Comparison of ENCODE assay signal across 22 cellular contexts in the genomic region with DNA sequence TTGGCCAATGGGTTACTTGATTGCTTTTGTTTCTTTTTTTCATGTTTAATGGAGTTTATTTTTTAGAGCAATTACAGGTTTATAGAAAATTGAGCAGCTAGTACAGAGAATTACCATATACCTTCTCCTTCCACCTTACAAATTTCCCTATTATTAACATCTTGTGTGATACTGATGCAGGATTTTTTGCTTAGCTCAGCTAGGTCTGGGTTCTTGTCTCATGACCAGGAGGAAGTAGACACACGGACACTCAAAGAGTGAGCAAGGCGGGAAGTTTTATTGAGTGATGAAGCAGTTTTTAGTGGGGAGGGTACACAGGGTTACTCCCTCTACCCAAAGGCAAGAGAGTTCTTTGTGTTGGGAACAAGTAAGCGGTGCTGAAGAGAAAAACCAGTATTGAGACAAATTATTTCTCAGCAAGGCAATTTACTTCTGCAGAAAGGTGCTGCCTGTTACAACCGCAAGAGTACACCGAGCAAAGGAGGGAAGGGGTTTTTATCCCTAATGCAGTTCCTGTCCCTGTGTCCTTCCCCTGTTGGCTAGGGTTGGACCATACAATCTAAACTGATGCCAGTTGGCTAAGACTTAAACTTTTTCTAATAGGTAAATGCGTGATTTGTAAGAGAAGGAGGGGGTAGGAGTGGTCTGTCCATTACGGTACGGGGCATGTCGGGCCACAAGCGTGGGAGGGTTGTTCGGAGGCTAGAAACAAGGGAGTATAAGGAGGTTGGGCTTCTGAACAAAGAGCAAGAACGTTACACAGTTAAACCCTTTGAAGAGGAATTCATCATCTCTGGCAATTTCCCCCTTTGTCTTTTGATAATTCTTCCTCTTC.
"Had no signal": no experiment of that assay in that cellular context is flagged by ENCODE, and none has a peak within 500 bp of the region (broad histone marks: within the 10 kb centered on the region; RNA-seq: fewer than 3 reads in every experiment).

No MANE protein-coding gene starts in this region.

- FAIRE-seq: endothelial cell of umbilical vein, TTC549 had no signal

- H3K27ac ChIP-seq: tibial nerve, uterus had no signal

- H3K27ac Mint-ChIP-seq: activated CD4-positive, alpha-beta memory T cell treated with anti-CD3 and anti-CD28 coated beads for 36 hours; activated CD4-positive, alpha-beta T cell treated with anti-CD3 and anti-CD28 coated beads for 36 hours; activated CD8-positive, alpha-beta memory T cell treated with anti-CD3 and anti-CD28 coated beads, Interleukin-2, amount 10 ng/mL, durations not matched to agents 7 days and 5 days; activated naive CD8-positive, alpha-beta T cell treated with anti-CD3 and anti-CD28 coated beads for 36 hours; activated T-helper 17 cell treated with anti-CD3 and anti-CD28 coated beads, Interleukin-2, amount 50 U/mL, for 72 hours; T-helper 2 cell treated with Interferon-gamma antibody and Interleukin-4, amounts not matched to agents 5 μg/mL and 100 μg/mL, for 36 hours had no signal

- ATAC-seq: activated CD4-positive, alpha-beta T cell treated with anti-CD3 and anti-CD28 coated beads for 36 hours; activated CD8-positive, alpha-beta memory T cell treated with anti-CD3 and anti-CD28 coated beads, Interleukin-2, amount 10 ng/mL, durations not matched to agents 7 days and 5 days; activated T-helper 17 cell treated with anti-CD3 and anti-CD28 coated beads, Interleukin-2, amount 50 U/mL, for 72 hours; naive thymus-derived CD8-positive, alpha-beta T cell had no signal

- H3K4me3 Mint-ChIP-seq: activated CD4-positive, alpha-beta memory T cell treated with anti-CD3 and anti-CD28 coated beads for 36 hours; activated CD4-positive, alpha-beta T cell treated with anti-CD3 and anti-CD28 coated beads for 36 hours; activated CD8-positive, alpha-beta memory T cell treated with anti-CD3 and anti-CD28 coated beads, Interleukin-2, amount 10 ng/mL, durations not matched to agents 7 days and 5 days; activated naive CD8-positive, alpha-beta T cell treated with anti-CD3 and anti-CD28 coated beads for 36 hours; activated T-helper 17 cell treated with anti-CD3 and anti-CD28 coated beads, Interleukin-2, amount 50 U/mL, for 72 hours; T-helper 2 cell treated with Interferon-gamma antibody and Interleukin-4, amounts not matched to agents 5 μg/mL and 100 μg/mL, for 36 hours had no signal

- DNase-seq: activated CD4-positive, alpha-beta memory T cell treated with anti-CD3 and anti-CD28 coated beads for 36 hours; activated CD4-positive, alpha-beta T cell treated with anti-CD3 and anti-CD28 coated beads for 36 hours; activated CD8-positive, alpha-beta memory T cell treated with anti-CD3 and anti-CD28 coated beads, Interleukin-2, amount 10 ng/mL, durations not matched to agents 7 days and 5 days; activated naive CD4-positive, alpha-beta T cell; activated naive CD8-positive, alpha-beta T cell treated with anti-CD3 and anti-CD28 coated beads for 36 hours; amniotic stem cell; effector CD4-positive, alpha-beta T cell; mesenchymal stem cell; naive thymus-derived CD8-positive, alpha-beta T cell; nucleus accumbens; posterior cingulate gyrus; retina; stimulated activated CD4-positive, alpha-beta T cell treated with anti-CD3 and anti-CD28 coated beads, Interleukin-12 subunit alpha, Interleukin-12 subunit beta, amount 100 ng/mL, for 4 hours; stimulated activated CD4-positive, alpha-beta T cell treated with anti-CD3 and anti-CD28 coated beads, Interleukin-1b, Interleukin-23, amount 100 ng/mL, for 48 hours; stimulated activated CD8-positive, alpha-beta memory T cell treated with anti-CD3 and anti-CD28 coated beads, Interleukin-4, amount 100 ng/mL, for 48 hours; stimulated activated naive CD4-positive, alpha-beta T cell treated with Interleukin-2 at 50 U/mL for 16 hours; uterus had no signal

- H3K27me3 Mint-ChIP-seq: activated CD4-positive, alpha-beta memory T cell treated with anti-CD3 and anti-CD28 coated beads for 36 hours; activated CD4-positive, alpha-beta T cell treated with anti-CD3 and anti-CD28 coated beads for 36 hours; activated CD8-positive, alpha-beta memory T cell treated with anti-CD3 and anti-CD28 coated beads, Interleukin-2, amount 10 ng/mL, durations not matched to agents 7 days and 5 days; activated naive CD8-positive, alpha-beta T cell treated with anti-CD3 and anti-CD28 coated beads for 36 hours; activated T-helper 17 cell treated with anti-CD3 and anti-CD28 coated beads, Interleukin-2, amount 50 U/mL, for 72 hours; naive thymus-derived CD8-positive, alpha-beta T cell had no signal

- H3K36me3 ChIP-seq: uterus had no signal

- H3K27me3 ChIP-seq: tibial nerve, uterus had no signal

- H3K4me3 ChIP-seq: tibial nerve, uterus had no signal
